ENCODE assay signal across 8 cellular contexts in genomic region chr11:87097582-87097981, GRCh38. TPM values are rescaled to one million over a fixed set of nuclear protein-coding genes. Genes with fewer than 3 reads are reported as not detected.
DNase-seq lines count a peak whose midpoint lies in the region; ATAC-seq and TF ChIP-seq lines count a peak whose summit lies in the region.

No MANE protein-coding gene starts in this region.

- H3K36me3 ChIP-seq in lung (ENCODE audit: control insufficient read depth in 2 of 2, insufficient read depth in 2 of 2, low read length in 2 of 2) (peaks cover 0 to 5% of the 10 kb centered on the region in 2 donors), tibial artery (peaks cover 7 to 16% (median 8%) of the 10 kb centered on the region in 3 donors)

- H3K9me3 ChIP-seq in lung (ENCODE audit: control insufficient read depth in 2 of 2, insufficient read depth in 1 of 2, low read length in 1 of 2) (peaks cover 0 to 3% of the 10 kb centered on the region in 2 donors), tibial artery (peaks cover 0 to 7% (median 0%) of the 10 kb centered on the region in 3 donors)

- H3K4me1 ChIP-seq in lung (ENCODE audit: control insufficient read depth in 2 of 2, insufficient read depth in 2 of 2, low read length in 2 of 2), result no peaks in the 10 kb centered on the region
- H3K4me1 ChIP-seq in tibial artery, result no peaks in the 10 kb centered on the region

- TF ChIP-seq CTCF in choroid plexus epithelial cell (conservative IDR thresholded peaks at IDR 0.05; ENCODE audit: low read depth, low read length) (peak; percentile 84), lung (IDR thresholded peaks at IDR 0.05; ENCODE audit: control extremely low read depth, extremely low read depth) (peak; percentile 34), tibial artery (IDR thresholded peaks at IDR 0.05) (peak; percentile 25 to 41)

- no peak overlapping the region for H3K27ac ChIP-seq in lung (ENCODE audit: low read depth in 1 of 2, low read length in 1 of 2)
- no peak overlapping the region for H3K27ac ChIP-seq in tibial artery

- H3K4me3 ChIP-seq in choroid plexus epithelial cell (ENCODE audit: low read depth, low read length) (no peak overlapping the region), lung (no peak overlapping the region), tibial artery (no peak overlapping the region)

- DNase-seq in NCI-H1436 (lab: John Stamatoyannopoulos, UW) (peak; percentile 38), NCI-H1436 treated with DMSO at 0.1 percent for 48 hours (lab: John Stamatoyannopoulos, UW) (no peak), HuH-7 (ENCODE audit: low spot score) (peak; percentile 45), SKM-1 (lab: John Stamatoyannopoulos, UW; ENCODE audit: unreplicated experiment) (peak; percentile 22), choroid plexus epithelial cell (ENCODE audit: low read depth) (peak; percentile 69), lung (ENCODE audit: low spot score) (no peak), tibial artery (no peak)

- 49 to 56% methylated on average over 3 of the region's 3 CpGs for WGBS in lung, 2 donors

- H3K27me3 ChIP-seq in lung (ENCODE audit: control insufficient read depth, insufficient read depth), result no peaks in the 10 kb centered on the region
- no peaks in the 10 kb centered on the region for H3K27me3 ChIP-seq in tibial artery

- intact Hi-C loops in tibial artery (cut with DNase I; ENCODE audit: low total_unique reads), result no loop called here

- peak; percentile 91 for ATAC-seq in GM21381 (IDR thresholded peaks at IDR 0.05; ENCODE audit: unreplicated experiment)
- peak; percentile 62 for ATAC-seq in lung (ENCODE audit: insufficient read depth, low FRiP score)

RNA-seq across cellular contexts. Expression of gene TMEM135, which starts 59.8 kb away (rescaled TPM):
- 10 to 100 TPM; 16.6 to 42.0 TPM for total RNA-seq in lung
- 1 to 10 TPM; 5.9 to 6.4 TPM for polyA plus RNA-seq in lung

Comparison
In these comparisons a context has a peak if more than half of its experiments do, and no peak if none do; other contexts are left out.
1. DNase-seq: peak in NCI-H1436 (single experiment), HuH-7 (single experiment), SKM-1 (single experiment) and choroid plexus epithelial cell (single experiment); none in NCI-H1436 treated with DMSO at 0.1 percent for 48 hours (single experiment), lung (single experiment) and tibial artery (0 of 2).
2. CTCF ChIP-seq: peak in every context shown above with its lines; median percentile 84 in choroid plexus epithelial cell; 34 in lung; 33 in tibial artery.